1 cellular context compared by ENCODE assay signal in genomic region chr1:45802343-45803298, GRCh38.
A peak's percentile ranks its signal among the peaks of the same experiment; 100 is the strongest.
TF ChIP-seq lines count a peak whose summit lies in the region.

No MANE protein-coding gene starts in this region.

TF ChIP-seq in K562, 482 proteins besides CTCF, POLR2A, EP300 and RAD21 (continued from another document):
- TF ChIP-seq, protein P1, sequence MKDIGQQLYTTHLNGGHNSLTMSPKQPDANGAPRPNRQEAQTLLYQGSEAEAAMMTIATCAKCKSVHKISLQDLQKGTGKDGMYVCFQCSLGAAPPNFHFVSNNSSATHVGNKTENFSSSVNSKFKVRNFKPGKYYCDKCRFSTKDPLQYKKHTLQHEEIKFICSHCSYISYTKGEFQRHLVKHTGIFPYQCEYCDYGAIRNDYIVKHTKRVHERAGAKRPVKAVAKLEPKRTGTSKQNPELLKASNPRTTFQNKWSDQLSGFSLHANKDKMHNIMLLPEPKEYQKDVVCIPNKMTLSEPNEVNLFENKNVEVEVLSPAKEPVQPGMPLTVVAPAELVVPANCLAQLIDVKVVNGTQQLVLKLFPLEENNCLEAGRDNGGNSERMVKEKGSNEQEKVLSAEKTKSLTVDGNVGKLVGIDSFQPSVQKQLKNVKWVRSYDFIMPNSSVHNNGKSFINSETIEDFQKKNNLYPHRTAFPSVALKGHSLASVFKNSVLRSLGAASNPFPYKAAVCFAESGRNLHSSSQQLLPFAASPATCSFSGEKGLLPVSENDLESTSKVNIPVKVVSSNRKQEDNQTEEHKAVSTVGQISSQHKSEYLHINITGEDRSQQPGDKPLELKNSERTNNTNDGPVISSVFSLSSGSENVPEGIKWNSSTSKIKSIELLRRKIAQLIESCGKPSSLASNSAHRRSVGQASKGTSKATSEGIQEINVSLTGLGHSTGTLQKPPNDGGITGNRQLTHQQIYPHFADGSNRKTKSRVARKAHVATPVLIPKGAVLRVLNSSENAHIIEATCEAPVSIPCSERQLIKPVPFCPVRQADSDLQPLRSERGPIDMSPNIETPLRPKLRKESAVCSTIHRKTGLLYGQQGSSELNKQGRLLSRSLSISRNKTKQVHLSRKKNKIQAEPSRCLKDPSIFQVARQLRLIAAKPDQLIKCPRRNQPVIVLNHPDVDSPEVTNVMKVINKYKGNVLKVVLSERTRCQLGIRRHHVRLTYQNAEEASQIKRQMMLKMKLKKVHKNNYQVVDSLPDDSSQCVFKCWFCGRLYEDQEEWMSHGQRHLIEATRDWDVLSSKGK (CRISPR knock-in tag; IDR thresholded peaks at IDR 0.05) = no peak
- TF ChIP-seq FOXJ2 (tag; IDR thresholded peaks at IDR 0.05) = no peak
- TF ChIP-seq XRCC3 (IDR thresholded peaks at IDR 0.05) = no peak
- no peak; the same call in 1 of the 2 replicates for TF ChIP-seq ZNF766 (CRISPR knock-in tag; conservative IDR thresholded peaks at IDR 0.05)
- TF ChIP-seq SMAD4 (CRISPR knock-in tag; conservative IDR thresholded peaks at IDR 0.05) = peak; percentile 28; the same call in 1 of the 2 replicates
- 0 out of 4 replicates have a peak, but pooled peaks of 1 of the 2 experiments have one; percentile 22 for TF ChIP-seq MLX (CRISPR knock-in tag; conservative IDR thresholded peaks at IDR 0.05)
- no peak for TF ChIP-seq HNRNPH1 (optimal IDR thresholded peaks at IDR 0.05; ENCODE audit: low read depth, low read length)
- TF ChIP-seq PHF21A (IDR thresholded peaks at IDR 0.05; ENCODE audit: borderline replicate concordance, low read depth) = 0 out of 2 replicates have a peak, but pooled peaks have one; percentile 62
- 0 out of 2 replicates have a peak, but pooled peaks have one; percentile 11 for TF ChIP-seq HCFC1 (IDR thresholded peaks at IDR 0.05; ENCODE audit: low read depth, low read length)
- TF ChIP-seq TEAD4 (IDR thresholded peaks at IDR 0.05; ENCODE audit: low read length) = peak; percentile 37; the same call in 1 of the 2 replicates
- TF ChIP-seq TEAD4 (CRISPR knock-in tag; IDR thresholded peaks at IDR 0.05; ENCODE audit: borderline replicate concordance) = no peak
- TF ChIP-seq SMARCA5 (IDR thresholded peaks at IDR 0.05) = no peak; the same call in none of the 2 replicates
- TF ChIP-seq JUN (IDR thresholded peaks at IDR 0.05; ENCODE audit: borderline replicate concordance, low read depth, low read length) = peak; percentile 96
- TF ChIP-seq JUN (CRISPR knock-in tag; IDR thresholded peaks at IDR 0.05; ENCODE audit: borderline replicate concordance) = peak; percentile 93; the same call in 1 of the 2 replicates
- 0 out of 2 replicates have a peak, but pooled peaks have one; percentile 14 for TF ChIP-seq SREBF1 (IDR thresholded peaks at IDR 0.05; ENCODE audit: borderline replicate concordance, low read depth, low read length)
